Comparison of ENCODE assay signal across 8 cellular contexts in the genomic region with DNA sequence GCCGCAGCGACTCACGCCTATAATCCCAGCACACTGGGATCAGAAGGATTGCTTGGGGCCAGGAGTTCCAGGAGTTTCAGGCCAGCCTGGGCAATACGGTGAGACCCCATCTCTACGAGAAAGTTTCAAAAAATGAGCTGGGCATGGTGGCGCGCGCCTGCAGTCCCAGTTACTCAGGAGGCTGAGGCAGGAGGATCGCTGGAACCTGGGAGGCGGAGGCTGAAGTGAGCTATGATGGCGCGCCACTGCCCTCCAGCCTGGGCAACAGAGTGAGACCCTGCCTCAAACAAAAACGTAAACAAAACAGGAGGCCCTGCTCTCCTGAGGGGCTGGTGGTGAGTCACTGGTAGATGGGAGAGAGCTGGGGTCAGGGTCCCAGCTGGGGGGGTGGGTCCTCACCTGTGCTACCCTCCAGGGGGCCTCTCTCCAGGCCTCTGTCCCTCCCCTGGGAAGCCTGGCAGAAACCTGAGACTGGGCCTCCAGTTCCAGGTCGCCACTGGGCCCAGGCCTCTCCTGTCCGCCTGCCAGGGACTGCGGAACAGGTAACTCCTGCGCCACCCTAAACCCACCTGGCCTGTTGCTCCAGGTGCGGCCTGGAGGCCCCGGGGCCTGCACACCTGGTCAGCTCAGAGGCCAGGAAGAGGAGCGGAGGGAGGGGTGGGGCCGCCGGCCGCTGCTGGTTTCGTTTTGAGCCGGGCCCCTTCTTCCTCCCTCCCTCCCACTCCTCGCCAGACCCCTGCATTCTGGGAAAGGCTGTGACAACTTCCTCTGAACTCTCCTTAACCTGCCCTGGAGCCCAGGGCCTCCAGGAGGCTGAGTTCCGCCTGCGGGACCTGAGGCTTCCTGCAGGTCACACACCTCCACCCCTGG. TPM values are rescaled to one million over a fixed set of nuclear protein-coding genes. Genes with fewer than 3 reads are reported as not detected.
DNase-seq lines count a peak whose midpoint lies in the region; ATAC-seq and TF ChIP-seq lines count a peak whose summit lies in the region.

No MANE protein-coding gene starts in this region.

- H3K36me3 ChIP-seq in OCI-LY7 (ENCODE audit: insufficient read depth, low read length): no peaks in the 10 kb centered on the region

- peak; percentile 83 for ATAC-seq in esophagus mucosa
- no peak for ATAC-seq in HG02885 (IDR thresholded peaks at IDR 0.05; ENCODE audit: poor library complexity, unreplicated experiment)

- H3K4me3 ChIP-seq in OCI-LY7 (ENCODE audit: low read depth, low read length, poor library complexity, severe bottlenecking): no peak overlapping the region
- peak overlapping the region in 3 of 7 experiments; percentile 7 to 18 (median 15) for H3K4me3 ChIP-seq in skin epidermis

- BruUV-seq in OCI-LY7 (replicated peaks; lab: Mats Ljungman, UMichigan): no TSS peak

- CTCF ChIA-PET in GM10248 (lab: Yijun Ruan, JAX) (interaction anchor here (0.6 to 1.1 kb wide), 3 partner anchors 20 to 96 kb away, joined by 3 read pairs; no protein-coding TSS in a partner anchor), OCI-LY7 (lab: Charles Lee; ENCODE audit: unreplicated experiment) (no interaction called here)

- H3K79me2 ChIP-seq in OCI-LY7 (ENCODE audit: insufficient read depth, low read depth, low read length): no peaks in the 10 kb centered on the region

- no peaks in the 10 kb centered on the region for H3K4me1 Mint-ChIP-seq in glutamatergic neuron (ENCODE audit: low read depth, unreplicated experiment)

- no peak overlapping the region for H2AFZ ChIP-seq in OCI-LY7 (ENCODE audit: low read length)

- H3K27ac Mint-ChIP-seq in glutamatergic neuron (ENCODE audit: unreplicated experiment): no peak overlapping the region

- no peak overlapping the region for H3K4me3 Mint-ChIP-seq in glutamatergic neuron (ENCODE audit: unreplicated experiment)

- no peaks in the 10 kb centered on the region for H3K36me3 Mint-ChIP-seq in glutamatergic neuron (ENCODE audit: unreplicated experiment)

- DNase-seq in GM10248 (ENCODE audit: extremely low spot score) (peak; percentile 78), OCI-LY7 (ENCODE audit: low spot score) (peak; percentile 23), glutamatergic neuron (no peak), NOMO-1 treated with DMSO at 0.1 percent for 48 hours (lab: John Stamatoyannopoulos, UW; ENCODE audit: unreplicated experiment) (no peak), T1000 (lab: John Stamatoyannopoulos, UW) (no peak)

- POLR2A ChIA-PET in GM10248 (lab: Yijun Ruan, JAX) (no interaction called here), OCI-LY7 (lab: Charles Lee) (no interaction called here)

- peak overlapping the region; percentile 16; the same call in 1 of the 2 replicates for H3K4me2 ChIP-seq in OCI-LY7 (ENCODE audit: low read length)

- peaks cover 9% of the 10 kb centered on the region for H3K4me1 ChIP-seq in OCI-LY7 (ENCODE audit: insufficient read depth, low read length, poor library complexity, severe bottlenecking)

- intact Hi-C loops in OCI-LY7 (cut with micrococcal nuclease; ENCODE audit: unreplicated experiment): no loop called here

- no peak overlapping the region for H3K27ac ChIP-seq in OCI-LY7 (ENCODE audit: low read depth, low read length, poor library complexity, severe bottlenecking)
- peak overlapping the region in 16 of 21 experiments; percentile 2 to 83 (median 54) for H3K27ac ChIP-seq in skin epidermis

- H4K20me1 ChIP-seq in OCI-LY7 (ENCODE audit: insufficient read depth, low read length): no peaks in the 10 kb centered on the region

- H3K27me3 Mint-ChIP-seq in glutamatergic neuron (ENCODE audit: unreplicated experiment): peaks cover 3% of the 10 kb centered on the region

- TF ChIP-seq CTCF in GM10248 (IDR thresholded peaks at IDR 0.05; ENCODE audit: control extremely low read depth, extremely low read depth, low read depth, missing control alignments) (no peak), OCI-LY7 (conservative IDR thresholded peaks at IDR 0.05; ENCODE audit: low read length) (no peak), glutamatergic neuron (IDR thresholded peaks at IDR 0.05; ENCODE audit: partially characterized antibody, unreplicated experiment) (no peak)

- no peaks in the 10 kb centered on the region for H3K9me2 ChIP-seq in OCI-LY7 (ENCODE audit: insufficient read depth, low read length)

- H3K9me3 ChIP-seq in OCI-LY7 (ENCODE audit: low read length): no peaks in the 10 kb centered on the region

- peaks cover 2% of the 10 kb centered on the region for H3K9me3 Mint-ChIP-seq in glutamatergic neuron (ENCODE audit: unreplicated experiment)

RNA-seq across cellular contexts. Expression of a gene that starts 17.2 kb away (rescaled TPM):
- 13.1 and 17.2 TPM in 2 replicates for total RNA-seq in OCI-LY7 (2014; rRNA removed; shearing (Covaris generic))
- total RNA-seq in OCI-LY7 (2022) (29.3 and 31.2 TPM in 2 replicates), esophagus mucosa (53.7 TPM), glutamatergic neuron (ENCODE audit: unreplicated experiment) (21.8 TPM)

RNA-seq across cellular contexts. Expression of a gene that starts 40.0 kb away (rescaled TPM):
- 84.7 and 105 TPM in 2 replicates for total RNA-seq in OCI-LY7 (2014; rRNA removed; shearing (Covaris generic))
- 116 and 120 TPM in 2 replicates for total RNA-seq in OCI-LY7 (2022)
- total RNA-seq in esophagus mucosa: 114 TPM
- 148 TPM for total RNA-seq in glutamatergic neuron (ENCODE audit: unreplicated experiment)

Comparison
In these comparisons a context has a peak if more than half of its experiments do, and no peak if none do; other contexts are left out.
1. DNase-seq: peak in GM10248 (single experiment) and OCI-LY7 (single experiment); none in glutamatergic neuron (single experiment), NOMO-1 treated with DMSO at 0.1 percent for 48 hours (single experiment) and T1000 (single experiment).